Comparison of ENCODE assay signal across 10 cellular contexts in genomic region chr10:22631646-22632278, GRCh38.
A peak's percentile ranks its signal among the peaks of the same experiment; 100 is the strongest.
DNase-seq lines count a peak whose midpoint lies in the region; TF ChIP-seq lines count a peak whose summit lies in the region.
"Had no signal": no experiment of that assay in that cellular context is flagged by ENCODE, and none has a peak within 500 bp of the region (broad histone marks: within the 10 kb centered on the region; RNA-seq: fewer than 3 reads in every experiment).

No MANE protein-coding gene starts in this region.

- H3K9me3 Mint-ChIP-seq in T-helper 1 cell treated with Interleukin-12 subunit alpha and Interleukin-12 subunit beta and Interleukin-4 antibody, amounts not matched to agents 30 μg/mL and 1 μg/mL, for 36 hours: no peaks in the 10 kb centered on the region
- no peaks in the 10 kb centered on the region for H3K9me3 Mint-ChIP-seq in activated T-helper 2 cell treated with anti-CD3 and anti-CD28 coated beads, Interferon-gamma antibody, Interleukin-2, Interleukin-4, amounts not matched to agents 10 μg/mL and 5 μg/mL and 100 μg/mL, durations not matched to agents 14 hours and 24 hours and 36 hours

- WGBS in stomach, 5 donors: 86 to 91% (median 87%) methylated on average over 10 of the region's 10 CpGs

- H3K4me1 ChIP-seq in stomach: peaks cover 4 to 51% (median 11%) of the 10 kb centered on the region in 4 donors

- TF ChIP-seq POLR2A in stomach (IDR thresholded peaks at IDR 0.05): no peak

- intact Hi-C loops in activated T-helper 2 cell treated with anti-CD3 and anti-CD28 coated beads, Interferon-gamma antibody, Interleukin-2, Interleukin-4, amounts not matched to agents 10 μg/mL and 5 μg/mL and 100 μg/mL, durations not matched to agents 14 hours and 24 hours and 36 hours (cut with micrococcal nuclease): loop anchor here (2.0 to 10.0 kb wide), 3 partner anchors 36 to 267 kb away; no protein-coding TSS in a partner anchor
- intact Hi-C loops in stomach (cut with DNase I; ENCODE audit: low total_unique reads): no loop called here

- peak overlapping the region; percentile 7 for H3K4me3 Mint-ChIP-seq in T-helper 1 cell treated with Interleukin-12 subunit alpha and Interleukin-12 subunit beta and Interleukin-4 antibody, amounts not matched to agents 30 μg/mL and 1 μg/mL, for 36 hours
- no peak overlapping the region for H3K4me3 Mint-ChIP-seq in activated T-helper 2 cell treated with anti-CD3 and anti-CD28 coated beads, Interferon-gamma antibody, Interleukin-2, Interleukin-4, amounts not matched to agents 10 μg/mL and 5 μg/mL and 100 μg/mL, durations not matched to agents 14 hours and 24 hours and 36 hours (ENCODE audit: low read depth)

- peaks cover 23% of the 10 kb centered on the region for H3K36me3 Mint-ChIP-seq in T-helper 1 cell treated with Interleukin-12 subunit alpha and Interleukin-12 subunit beta and Interleukin-4 antibody, amounts not matched to agents 30 μg/mL and 1 μg/mL, for 36 hours (ENCODE audit: low read depth)
- peaks cover 36% of the 10 kb centered on the region for H3K36me3 Mint-ChIP-seq in activated T-helper 2 cell treated with anti-CD3 and anti-CD28 coated beads, Interferon-gamma antibody, Interleukin-2, Interleukin-4, amounts not matched to agents 10 μg/mL and 5 μg/mL and 100 μg/mL, durations not matched to agents 14 hours and 24 hours and 36 hours (ENCODE audit: low read depth)

- peak overlapping the region; percentile 94 for H3K27ac Mint-ChIP-seq in T-helper 1 cell treated with Interleukin-12 subunit alpha and Interleukin-12 subunit beta and Interleukin-4 antibody, amounts not matched to agents 30 μg/mL and 1 μg/mL, for 36 hours
- H3K27ac Mint-ChIP-seq in activated T-helper 2 cell treated with anti-CD3 and anti-CD28 coated beads, Interferon-gamma antibody, Interleukin-2, Interleukin-4, amounts not matched to agents 10 μg/mL and 5 μg/mL and 100 μg/mL, durations not matched to agents 14 hours and 24 hours and 36 hours: peak overlapping the region; percentile 95

- peak overlapping the region in 3 of 5 donors; percentile 64 to 79 (median 65) for H3K27ac ChIP-seq in stomach

- H3K4me1 Mint-ChIP-seq in T-helper 1 cell treated with Interleukin-12 subunit alpha and Interleukin-12 subunit beta and Interleukin-4 antibody, amounts not matched to agents 30 μg/mL and 1 μg/mL, for 36 hours (ENCODE audit: low read depth): peaks cover 76% of the 10 kb centered on the region
- H3K4me1 Mint-ChIP-seq in activated T-helper 2 cell treated with anti-CD3 and anti-CD28 coated beads, Interferon-gamma antibody, Interleukin-2, Interleukin-4, amounts not matched to agents 10 μg/mL and 5 μg/mL and 100 μg/mL, durations not matched to agents 14 hours and 24 hours and 36 hours (ENCODE audit: low read depth): peaks cover 82% of the 10 kb centered on the region

- no peaks in the 10 kb centered on the region for H3K9me3 ChIP-seq in stomach

- no peak for DNase-seq in T-helper 1 cell
- no peak for DNase-seq in activated T-helper 2 cell treated with anti-CD3 and anti-CD28 coated beads, Interferon-gamma antibody, Interleukin-2, Interleukin-4, amounts not matched to agents 10 μg/mL and 5 μg/mL and 100 μg/mL, durations not matched to agents 14 hours and 24 hours and 36 hours (ENCODE audit: low spot score)
- peak; percentile 57 to 73 for DNase-seq in hippocampal formation (lab: John Stamatoyannopoulos, UW)
- no peak for DNase-seq in stomach
- DNase-seq in NCI-H2196 (lab: John Stamatoyannopoulos, UW; ENCODE audit: unreplicated experiment): no peak
- DNase-seq in NCI-H2196 treated with DMSO at 0.1 percent for 48 hours (lab: John Stamatoyannopoulos, UW; ENCODE audit: unreplicated experiment): no peak
- no peak for DNase-seq in EL
- DNase-seq: NCI-H1436 treated with DMSO at 0.1 percent for 48 hours had no signal

- H3K27me3 Mint-ChIP-seq in T-helper 1 cell treated with Interleukin-12 subunit alpha and Interleukin-12 subunit beta and Interleukin-4 antibody, amounts not matched to agents 30 μg/mL and 1 μg/mL, for 36 hours (ENCODE audit: low read depth): no peaks in the 10 kb centered on the region
- H3K27me3 Mint-ChIP-seq in activated T-helper 2 cell treated with anti-CD3 and anti-CD28 coated beads, Interferon-gamma antibody, Interleukin-2, Interleukin-4, amounts not matched to agents 10 μg/mL and 5 μg/mL and 100 μg/mL, durations not matched to agents 14 hours and 24 hours and 36 hours (ENCODE audit: low read depth): no peaks in the 10 kb centered on the region

- no peak for TF ChIP-seq EP300 in stomach (IDR thresholded peaks at IDR 0.05)

- no peak for TF ChIP-seq CTCF in stomach (IDR thresholded peaks at IDR 0.05)

- no peaks in the 10 kb centered on the region for H3K36me3 ChIP-seq in stomach

- no peak overlapping the region for H3K4me3 ChIP-seq in stomach
- H3K4me3 ChIP-seq: lung had no signal

- H3K27me3 ChIP-seq in stomach: no peaks in the 10 kb centered on the region

Comparison
In these comparisons a context has a peak if more than half of its experiments do, and no peak if none do; other contexts are left out.
1. DNase-seq: peak in hippocampal formation (2 of 2); none in T-helper 1 cell (0 of 5), activated T-helper 2 cell treated with anti-CD3 and anti-CD28 coated beads, Interferon-gamma antibody, Interleukin-2, Interleukin-4, amounts not matched to agents 10 μg/mL and 5 μg/mL and 100 μg/mL, durations not matched to agents 14 hours and 24 hours and 36 hours (single experiment), stomach (single experiment), NCI-H2196 (single experiment), NCI-H2196 treated with DMSO at 0.1 percent for 48 hours (single experiment) and EL (single experiment).